ENCODE assay signal across 18 cellular contexts in the genomic region with DNA sequence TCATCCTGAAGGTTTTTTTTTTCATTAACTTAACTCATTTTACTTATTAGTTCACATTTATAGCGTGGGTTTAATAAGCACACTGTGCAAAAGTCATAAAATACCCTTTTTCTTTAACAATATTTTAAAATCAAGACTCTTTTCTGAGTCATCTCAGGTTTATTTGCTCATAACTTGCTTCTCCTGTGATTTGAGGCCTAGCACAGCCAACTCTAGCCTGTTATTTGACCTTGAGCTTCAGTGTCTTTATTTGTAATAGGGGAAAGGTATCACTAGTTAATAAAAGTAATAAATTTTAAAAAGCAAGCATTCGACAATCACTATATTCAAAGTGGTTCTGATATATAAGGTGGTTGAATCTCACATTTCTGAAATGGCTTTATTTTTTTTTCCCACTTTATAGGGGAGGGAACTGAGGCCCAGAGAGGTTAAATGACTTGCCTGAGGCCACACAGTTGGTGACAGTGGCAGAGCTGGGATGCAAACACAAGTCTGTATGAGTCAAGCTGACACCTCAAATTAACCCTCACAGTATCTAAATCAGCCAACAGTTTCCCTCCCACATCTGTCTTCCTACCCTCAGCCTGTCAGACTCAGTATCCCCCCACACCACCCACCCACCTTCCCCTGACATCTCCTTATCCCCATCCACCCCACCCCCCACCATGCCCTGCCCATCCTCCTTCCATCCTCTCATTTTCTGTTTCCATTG.
DNase-seq lines count a peak whose midpoint lies in the region; ATAC-seq and TF ChIP-seq lines count a peak whose summit lies in the region.
"Had no signal": no experiment of that assay in that cellular context is flagged by ENCODE, and none has a peak within 500 bp of the region (broad histone marks: within the 10 kb centered on the region; RNA-seq: fewer than 3 reads in every experiment).

No MANE protein-coding gene starts in this region.

- POLR2A ChIA-PET in HEK293 (lab: Yijun Ruan, JAX), result no interaction called here

- H3K27ac Mint-ChIP-seq in activated naive CD8-positive, alpha-beta T cell treated with anti-CD3 and anti-CD28 coated beads, Interleukin-2, amount 50 U/mL, for 24 hours, result no peak overlapping the region
- H3K27ac Mint-ChIP-seq: CD8-positive, alpha-beta T cell; effector memory CD8-positive, alpha-beta T cell; H9; neural progenitor cell had no signal

- H3K36me3 ChIP-seq in HEK293 (ENCODE audit: control insufficient read depth in 2 of 2, insufficient read depth in 1 of 2, low read length in 2 of 2), result no peaks in the 10 kb centered on the region
- H3K36me3 ChIP-seq: neural progenitor cell, suprapubic skin had no signal

- H3K4me3 Mint-ChIP-seq in activated T-cell treated with anti-CD3 and anti-CD28 coated beads, Interleukin-2, amount 50 U/mL, for 4 hours, result no peak overlapping the region
- H3K4me3 Mint-ChIP-seq in activated naive CD8-positive, alpha-beta T cell treated with anti-CD3 and anti-CD28 coated beads, Interleukin-2, amount 50 U/mL, for 24 hours, result no peak overlapping the region
- H3K4me3 Mint-ChIP-seq: CD8-positive, alpha-beta T cell; effector memory CD8-positive, alpha-beta T cell; H9; neural progenitor cell had no signal

- no peaks in the 10 kb centered on the region for H3K9me3 ChIP-seq in HEK293 (ENCODE audit: control insufficient read depth, insufficient read depth, low read depth, low read length)
- H3K9me3 ChIP-seq: heart left ventricle, suprapubic skin had no signal

- no peaks in the 10 kb centered on the region for H3K4me1 ChIP-seq in HEK293 (ENCODE audit: control insufficient read depth, insufficient read depth, low read length)
- H3K4me1 ChIP-seq: suprapubic skin had no signal

- no peak for DNase-seq in activated T-cell treated with anti-CD3 and anti-CD28 coated beads, Interleukin-2, amount 50 U/mL, for 4 hours
- no peak for DNase-seq in activated T-cell treated with anti-CD3 and anti-CD28 coated beads, Interleukin-2, amount 50 U/mL, for 1 hour
- DNase-seq in activated naive CD8-positive, alpha-beta T cell treated with anti-CD3 and anti-CD28 coated beads, Interleukin-2, amount 50 U/mL, for 24 hours, result peak; percentile 27
- peak; percentile 56 for DNase-seq in stimulated activated CD4-positive, alpha-beta T cell treated with anti-CD3 and anti-CD28 coated beads, Interleukin-1b, Interleukin-23, amount 100 ng/mL, for 48 hours
- DNase-seq in amniotic stem cell (lab: John Stamatoyannopoulos, UW) (no peak), NCI-H1417 treated with DMSO at 0.1 percent for 48 hours (lab: John Stamatoyannopoulos, UW) (no peak)
- DNase-seq: CD8-positive, alpha-beta T cell; cerebellar nuclear complex; DND-41; effector memory CD8-positive, alpha-beta T cell; H9; heart left ventricle; NCI-H1417; PC-9 had no signal

- ATAC-seq in activated T-cell treated with anti-CD3 and anti-CD28 coated beads, Interleukin-2, amount 50 U/mL, for 4 hours, result peak; percentile 91 to 95
- ATAC-seq in activated naive CD8-positive, alpha-beta T cell treated with anti-CD3 and anti-CD28 coated beads, Interleukin-2, amount 50 U/mL, for 24 hours, result peak; percentile 98
- no peak for ATAC-seq in GM21447 (IDR thresholded peaks at IDR 0.05; ENCODE audit: unreplicated experiment)
- ATAC-seq: CD8-positive, alpha-beta T cell; effector memory CD8-positive, alpha-beta T cell; heart left ventricle had no signal

- CTCF ChIA-PET in HEK293 (lab: Yijun Ruan, JAX), result interaction anchor here (0.6 to 0.7 kb wide), 4 partner anchors 25 to 263 kb away, joined by 3 read pairs; no protein-coding TSS in a partner anchor

- no peaks in the 10 kb centered on the region for H3K9me3 Mint-ChIP-seq in activated T-cell treated with anti-CD3 and anti-CD28 coated beads, Interleukin-2, amount 50 U/mL, for 4 hours
- no peaks in the 10 kb centered on the region for H3K9me3 Mint-ChIP-seq in activated naive CD8-positive, alpha-beta T cell treated with anti-CD3 and anti-CD28 coated beads, Interleukin-2, amount 50 U/mL, for 24 hours
- H3K9me3 Mint-ChIP-seq: CD8-positive, alpha-beta T cell; effector memory CD8-positive, alpha-beta T cell; H9; neural progenitor cell had no signal

- H3K36me3 Mint-ChIP-seq in activated T-cell treated with anti-CD3 and anti-CD28 coated beads, Interleukin-2, amount 50 U/mL, for 4 hours (ENCODE audit: insufficient read depth), result peaks cover 8% of the 10 kb centered on the region
- no peaks in the 10 kb centered on the region for H3K36me3 Mint-ChIP-seq in activated naive CD8-positive, alpha-beta T cell treated with anti-CD3 and anti-CD28 coated beads, Interleukin-2, amount 50 U/mL, for 24 hours (ENCODE audit: low read depth)
- H3K36me3 Mint-ChIP-seq: CD8-positive, alpha-beta T cell; neural progenitor cell had no signal

- peaks cover 2% of the 10 kb centered on the region for H3K27me3 Mint-ChIP-seq in activated T-cell treated with anti-CD3 and anti-CD28 coated beads, Interleukin-2, amount 50 U/mL, for 4 hours (ENCODE audit: low read depth)
- peaks cover 42% of the 10 kb centered on the region for H3K27me3 Mint-ChIP-seq in activated naive CD8-positive, alpha-beta T cell treated with anti-CD3 and anti-CD28 coated beads, Interleukin-2, amount 50 U/mL, for 24 hours

- no peak for TF ChIP-seq CTCF in HEK293 (tag by site-specific recombination; IDR thresholded peaks at IDR 0.05)

- H3K4me3 ChIP-seq in HEK293 (ENCODE audit: low read depth, low read length), result no peak overlapping the region
- H3K4me3 ChIP-seq: heart left ventricle, neural progenitor cell, PC-9, suprapubic skin had no signal

- H3K4me1 Mint-ChIP-seq in activated T-cell treated with anti-CD3 and anti-CD28 coated beads, Interleukin-2, amount 50 U/mL, for 4 hours (ENCODE audit: low read depth), result peaks cover 21% of the 10 kb centered on the region
- peaks cover 13% of the 10 kb centered on the region for H3K4me1 Mint-ChIP-seq in activated naive CD8-positive, alpha-beta T cell treated with anti-CD3 and anti-CD28 coated beads, Interleukin-2, amount 50 U/mL, for 24 hours

- H3K27ac ChIP-seq in HEK293 (ENCODE audit: extremely low read depth, low read depth, low read length), result no peak overlapping the region
- H3K27ac ChIP-seq: neural progenitor cell, PC-9, suprapubic skin had no signal

TF ChIP-seq in HEK293, 187 proteins besides CTCF, POLR2A, EP300 and RAD21:
- TF ChIP-seq EGR2 (tag by site-specific recombination; IDR thresholded peaks at IDR 0.05; ENCODE audit: low read depth), result peak; percentile 51; the same call in 1 of the 2 replicates
- no peak for TF ChIP-seq MZF1 (tag by site-specific recombination; IDR thresholded peaks at IDR 0.05; ENCODE audit: borderline replicate concordance)
- TF ChIP-seq ZFHX2 (tag by site-specific recombination; conservative IDR thresholded peaks at IDR 0.05), result peak; percentile 34

Comparison
In these comparisons a context has a peak if more than half of its experiments do, and no peak if none do; other contexts are left out.
1. DNase-seq: peak in activated naive CD8-positive, alpha-beta T cell treated with anti-CD3 and anti-CD28 coated beads, Interleukin-2, amount 50 U/mL, for 24 hours (single experiment) and stimulated activated CD4-positive, alpha-beta T cell treated with anti-CD3 and anti-CD28 coated beads, Interleukin-1b, Interleukin-23, amount 100 ng/mL, for 48 hours (single experiment); none in activated T-cell treated with anti-CD3 and anti-CD28 coated beads, Interleukin-2, amount 50 U/mL, for 4 hours (single experiment), activated T-cell treated with anti-CD3 and anti-CD28 coated beads, Interleukin-2, amount 50 U/mL, for 1 hour (single experiment), amniotic stem cell (single experiment) and NCI-H1417 treated with DMSO at 0.1 percent for 48 hours (single experiment).